8 cellular contexts compared by ENCODE assay signal in the genomic region with DNA sequence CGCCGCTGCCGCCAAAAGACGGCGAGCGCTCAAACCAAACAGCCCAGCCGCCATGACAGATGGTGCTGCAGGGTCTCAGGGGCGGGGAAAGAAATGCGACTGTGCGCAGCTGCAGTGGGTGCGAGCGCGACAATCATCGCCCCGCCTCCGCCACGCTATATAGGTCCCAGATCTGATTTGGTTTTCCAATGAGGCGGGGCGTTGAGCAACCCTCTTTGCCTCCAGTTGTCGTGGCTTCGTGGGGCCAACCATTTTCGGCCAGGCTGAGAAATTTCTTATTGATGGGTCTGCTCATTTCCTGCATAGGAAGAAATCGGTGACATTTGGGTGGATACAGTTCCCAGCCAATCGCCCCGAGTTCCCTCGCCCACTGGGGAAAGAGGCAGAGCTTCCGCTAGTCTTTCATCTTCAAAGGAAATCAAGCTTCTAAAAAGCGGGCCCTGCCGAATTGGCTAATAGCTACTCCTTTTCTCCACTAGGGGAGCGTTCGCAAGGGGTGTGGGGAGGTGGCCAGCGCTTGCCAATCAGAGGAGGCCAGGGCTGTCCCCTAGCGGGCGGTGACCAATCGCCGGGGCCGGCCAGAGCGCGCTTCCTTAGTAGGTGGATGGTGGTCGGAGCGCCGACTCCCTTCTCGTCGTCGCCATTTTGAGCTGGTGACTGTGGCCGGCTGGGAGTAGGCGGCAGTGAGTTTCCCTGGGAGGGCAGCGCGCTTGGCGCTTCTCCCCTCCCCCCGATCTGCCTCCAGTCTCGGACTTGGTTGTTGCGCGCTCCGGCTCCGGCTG. TPM values are rescaled to one million over a fixed set of nuclear protein-coding genes. Genes with fewer than 3 reads are reported as not detected.
DNase-seq lines count a peak whose midpoint lies in the region; ATAC-seq and TF ChIP-seq lines count a peak whose summit lies in the region.

TSS of gene NDUFB11 (minus strand) at position 77 of the 782 bp plus-strand sequence. CDS start at position 54, 23 bp downstream.
TSS of gene RBM10 (plus strand) at position 596 of the 782 bp plus-strand sequence. CDS start 2,261 bp downstream, outside the sequence.

- peak within 1 kb of the TSS; percentile 77 to 96 for H3K27ac ChIP-seq in coronary artery

- H3K36me3 Mint-ChIP-seq in CD14-positive monocyte, result peaks cover 20 to 22% of the 10 kb centered on the region in 2 donors
- peaks cover 35% of the 10 kb centered on the region for H3K36me3 Mint-ChIP-seq in activated CD4-positive, alpha-beta T cell treated with anti-CD3 and anti-CD28 coated beads, Interleukin-2, amount 10 ng/mL, durations not matched to agents 7 days and 5 days (ENCODE audit: low read depth)

- H3K4me1 Mint-ChIP-seq in CD14-positive monocyte, result peaks cover 28% of the 10 kb centered on the region
- H3K4me1 Mint-ChIP-seq in activated CD4-positive, alpha-beta T cell treated with anti-CD3 and anti-CD28 coated beads, Interleukin-2, amount 10 ng/mL, durations not matched to agents 7 days and 5 days, result peaks cover 28% of the 10 kb centered on the region

- POLR2A ChIA-PET in activated CD4-positive, alpha-beta T cell treated with anti-CD3 and anti-CD28 coated beads, Interleukin-2, amount 10 ng/mL, durations not matched to agents 7 days and 5 days (lab: Charles Lee), result interaction anchor here (1.2 kb wide), 1 partner anchor 46 kb away, joined by 6 read pairs; no protein-coding TSS in a partner anchor

- peaks cover 0 to 25% (median 15%) of the 10 kb centered on the region in 7 donors for H3K9me3 Mint-ChIP-seq in CD14-positive monocyte
- peaks cover 3% of the 10 kb centered on the region for H3K9me3 Mint-ChIP-seq in activated CD4-positive, alpha-beta T cell treated with anti-CD3 and anti-CD28 coated beads, Interleukin-2, amount 10 ng/mL, durations not matched to agents 7 days and 5 days

- DNase-seq in CD14-positive monocyte (ENCODE audit: low spot score), result peak; percentile 95
- peak; percentile 96 for DNase-seq in NCI-H69 (lab: John Stamatoyannopoulos, UW)
- DNase-seq in activated CD4-positive, alpha-beta T cell treated with anti-CD3 and anti-CD28 coated beads, Interleukin-2, amount 10 ng/mL, durations not matched to agents 7 days and 5 days, result peak; percentile 93
- peak; percentile 95 for DNase-seq in coronary artery (ENCODE audit: low spot score)
- DNase-seq in left lobe of liver (ENCODE audit: low spot score), result peak; percentile 92
- DNase-seq in stimulated activated CD4-positive, alpha-beta T cell treated with anti-CD3 and anti-CD28 coated beads, Interleukin-2, amount 100 ng/mL, for 4 hours (ENCODE audit: low read depth), result peak; percentile 78

- intact Hi-C loops in CD14-positive monocyte (cut with micrococcal nuclease), result no loop called here

- TF ChIP-seq CTCF in CD14-positive monocyte (IDR thresholded peaks at IDR 0.05) (peak; percentile 71), coronary artery (IDR thresholded peaks at IDR 0.05) (peak; percentile 54)

- ATAC-seq in GM19351 (IDR thresholded peaks at IDR 0.05; ENCODE audit: unreplicated experiment) (peak; percentile 89), HG03521 (IDR thresholded peaks at IDR 0.05; ENCODE audit: unreplicated experiment) (peak; percentile 92), left lobe of liver (peak; percentile 94)

- peak within 1 kb of the TSS; percentile 93 to 95 for H3K4me3 Mint-ChIP-seq in CD14-positive monocyte
- peak within 1 kb of the TSS; percentile 94 for H3K4me3 Mint-ChIP-seq in activated CD4-positive, alpha-beta T cell treated with anti-CD3 and anti-CD28 coated beads, Interleukin-2, amount 10 ng/mL, durations not matched to agents 7 days and 5 days

- H3K4me3 ChIP-seq in coronary artery, result peak within 1 kb of the TSS; percentile 76

- H3K27me3 Mint-ChIP-seq in CD14-positive monocyte (ENCODE audit: low read depth in 3 of 3), result peaks cover 0 to 26% (median 0%) of the 10 kb centered on the region in 3 donors
- H3K27me3 Mint-ChIP-seq in activated CD4-positive, alpha-beta T cell treated with anti-CD3 and anti-CD28 coated beads, Interleukin-2, amount 10 ng/mL, durations not matched to agents 7 days and 5 days, result no peaks in the 10 kb centered on the region

- CTCF ChIA-PET in activated CD4-positive, alpha-beta T cell treated with anti-CD3 and anti-CD28 coated beads, Interleukin-2, amount 10 ng/mL, durations not matched to agents 7 days and 5 days (lab: Charles Lee), result interaction anchor here (0.6 to 2.4 kb wide), 16 partner anchors 9 to 506 kb away, joined by 3 to 22 read pairs (median 4); no protein-coding TSS in a partner anchor

- H3K27ac Mint-ChIP-seq in CD14-positive monocyte, result peak within 1 kb of the TSS; percentile 96 to 100 (median 98)
- H3K27ac Mint-ChIP-seq in activated CD4-positive, alpha-beta T cell treated with anti-CD3 and anti-CD28 coated beads, Interleukin-2, amount 10 ng/mL, durations not matched to agents 7 days and 5 days, result peak within 1 kb of the TSS; percentile 99

RNA-seq across cellular contexts. Expression of gene NDUFB11, which starts in this region (rescaled TPM):
- 100 to 1,000 TPM; 104 to 139 TPM for polyA plus RNA-seq in CD14-positive monocyte
- 100 to 1,000 TPM; 109 to 111 TPM for total RNA-seq in activated CD4-positive, alpha-beta T cell treated with anti-CD3 and anti-CD28 coated beads, Interleukin-2, amount 10 ng/mL, durations not matched to agents 7 days and 5 days
- 67.1 TPM for total RNA-seq in left lobe of liver

RNA-seq across cellular contexts. Expression of gene RBM10, which starts in this region (rescaled TPM):
- polyA plus RNA-seq in CD14-positive monocyte, result 10 to 100 TPM in 1 of 2 donors, 1 to 10 TPM in 1; 7.3 to 14.0 TPM
- 10 to 100 TPM; 59.0 to 59.2 TPM for total RNA-seq in activated CD4-positive, alpha-beta T cell treated with anti-CD3 and anti-CD28 coated beads, Interleukin-2, amount 10 ng/mL, durations not matched to agents 7 days and 5 days
- total RNA-seq in left lobe of liver, result 15.0 TPM

Comparison
In these comparisons a context has a peak if more than half of its experiments do, and no peak if none do; other contexts are left out.
1. Peak in every context shown above with its lines: DNase-seq, ATAC-seq, H3K4me3 ChIP-seq and H3K27ac ChIP-seq.